In the genomic region with DNA sequence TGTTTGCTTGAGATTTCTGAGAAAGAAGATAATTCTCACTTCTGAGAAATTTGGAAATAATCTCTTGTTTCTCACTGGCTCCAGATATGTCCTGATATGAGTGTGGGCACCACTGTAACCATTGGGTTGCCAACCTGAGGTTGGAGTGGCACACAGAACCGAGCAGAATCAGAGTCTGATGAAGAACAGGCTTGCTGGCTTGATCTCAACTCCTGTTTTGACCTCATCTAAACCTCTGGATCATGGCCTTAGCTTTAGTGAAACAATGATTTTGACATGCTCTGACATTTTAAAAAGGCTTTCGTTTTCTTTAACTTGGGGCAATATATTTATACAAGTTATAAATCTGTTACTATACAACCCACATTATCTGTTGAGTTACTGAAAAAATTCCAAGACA, we compare ENCODE assay signal across 32 cellular contexts.
"Had no signal": no experiment of that assay in that cellular context is flagged by ENCODE, and none has a peak within 500 bp of the region (broad histone marks: within the 10 kb centered on the region; RNA-seq: fewer than 3 reads in every experiment).

No MANE protein-coding gene starts in this region.

- H3K4me3 ChIP-seq: adrenal gland, ascending aorta, body of pancreas, breast epithelium, cardiac muscle cell had no signal

- H3K9me3 ChIP-seq: adrenal gland, ascending aorta, body of pancreas, breast epithelium had no signal

- H3K27me3 ChIP-seq: adrenal gland, ascending aorta, body of pancreas, brain microvascular endothelial cell, breast epithelium, cardiac muscle cell had no signal

- DNase-seq: activated effector memory CD4-positive, alpha-beta T cell treated with anti-CD3 and anti-CD28 coated beads, Interleukin-2, amount 50 U/mL, for 16 hours; activated effector memory CD4-positive, alpha-beta T cell treated with Interleukin-2 at 50 U/mL for 16 hours; activated gamma-delta T cell; activated gamma-delta T cell treated with Interleukin-2 at 50 U/mL for 16 hours; activated naive CD4-positive, alpha-beta T cell; activated naive CD4-positive, alpha-beta T cell treated with anti-CD3 and anti-CD28 coated beads for 36 hours; activated naive CD4-positive, alpha-beta T cell treated with anti-CD3 and anti-CD28 coated beads, Interleukin-2, amount 10 ng/mL, durations not matched to agents 7 days and 5 days; activated naive CD4-positive, alpha-beta T cell treated with anti-CD3 and anti-CD28 coated beads, Interleukin-2, amount 50 U/mL, for 16 hours; activated naive CD4-positive, alpha-beta T cell treated with Interleukin-2 at 50 U/mL for 16 hours; activated naive CD8-positive, alpha-beta T cell treated with anti-CD3 and anti-CD28 coated beads for 36 hours; activated naive CD8-positive, alpha-beta T cell treated with anti-CD3 and anti-CD28 coated beads, Interleukin-2, amount 10 ng/mL, durations not matched to agents 7 days and 5 days; activated naive CD8-positive, alpha-beta T cell treated with anti-CD3 and anti-CD28 coated beads, Interleukin-2, amount 50 U/mL, for 24 hours; activated T-cell treated with anti-CD3 and anti-CD28 coated beads, Interleukin-2, amount 50 U/mL, for 1 hour; activated T-cell treated with anti-CD3 and anti-CD28 coated beads, Interleukin-2, amount 50 U/mL, for 24 hours; activated T-cell treated with anti-CD3 and anti-CD28 coated beads, Interleukin-2, amount 50 U/mL, for 4 hours; activated T-cell treated with anti-CD3 and anti-CD28 coated beads, Interleukin-2, amount 50 U/mL, for 48 hours; activated T-cell treated with anti-CD3 and anti-CD28 coated beads, Interleukin-2, amount 50 U/mL, for 72 hours; adrenal gland; amniotic stem cell; amygdala; anterior cingulate cortex; aorta; body of pancreas; brain microvascular endothelial cell; caudate nucleus; central memory CD4-positive, alpha-beta T cell; cerebellar nuclear complex had no signal

- H3K4me1 ChIP-seq: adrenal gland, ascending aorta, body of pancreas, breast epithelium had no signal

- H3K27ac ChIP-seq: adrenal gland, ascending aorta, body of pancreas, brain microvascular endothelial cell, breast epithelium, cardiac muscle cell had no signal

- ATAC-seq: activated naive CD4-positive, alpha-beta T cell treated with anti-CD3 and anti-CD28 coated beads, Interleukin-2, amount 50 U/mL, for 72 hours; activated naive CD8-positive, alpha-beta T cell treated with anti-CD3 and anti-CD28 coated beads, Interleukin-2, amount 50 U/mL, for 24 hours; activated T-cell treated with anti-CD3 and anti-CD28 coated beads, Interleukin-2, amount 50 U/mL, for 4 hours; activated T-cell treated with anti-CD3 and anti-CD28 coated beads, Interleukin-2, amount 50 U/mL, for 72 hours; activated T-helper 17 cell treated with anti-CD3 and anti-CD28 coated beads, Interleukin-2, amount 50 U/mL, for 72 hours; body of pancreas had no signal

- H3K36me3 ChIP-seq: adrenal gland, ascending aorta, brain microvascular endothelial cell, breast epithelium, cardiac muscle cell had no signal
